15 cellular contexts compared by ENCODE assay signal in the genomic region with DNA sequence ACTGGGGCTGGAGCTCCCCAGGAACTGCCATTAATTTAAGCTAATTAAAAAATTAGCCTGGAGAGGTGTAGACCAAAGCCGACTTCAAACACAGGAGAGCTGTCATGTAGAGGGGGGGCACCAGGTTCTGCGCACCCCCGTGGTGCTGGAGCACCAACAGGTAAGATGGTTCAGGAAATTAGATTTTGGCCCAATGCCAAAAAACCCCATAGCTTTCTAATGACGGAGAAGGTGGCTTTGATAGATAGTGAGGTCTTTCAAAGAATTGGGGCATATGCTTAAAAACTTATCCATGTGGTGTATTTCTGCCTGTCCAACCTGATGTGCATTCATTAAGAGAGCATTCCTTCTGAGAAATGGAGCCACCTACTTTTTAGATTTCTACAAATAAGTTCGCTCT.
"Had no signal": no experiment of that assay in that cellular context is flagged by ENCODE, and none has a peak within 500 bp of the region (broad histone marks: within the 10 kb centered on the region; RNA-seq: fewer than 3 reads in every experiment).

No MANE protein-coding gene starts in this region.

- H3K27ac ChIP-seq: esophagus squamous epithelium, spleen, transverse colon, VCaP had no signal

- H3K4me1 Mint-ChIP-seq: activated CD4-positive, alpha-beta T cell treated with anti-CD3 and anti-CD28 coated beads for 36 hours; naive thymus-derived CD8-positive, alpha-beta T cell; stimulated activated memory B cell treated with anti-CD40 and anti-IgM and Interleukin-4, amounts not matched to agents 10 μg/mL and 1 μg/mL and 100 μg/mL, for 72 hours had no signal

- H3K4me3 Mint-ChIP-seq: activated CD4-positive, alpha-beta T cell treated with anti-CD3 and anti-CD28 coated beads for 36 hours; activated CD8-positive, alpha-beta T cell treated with anti-CD3 and anti-CD28 coated beads, Interleukin-2, amount 10 ng/mL, durations not matched to agents 7 days and 5 days; activated naive CD4-positive, alpha-beta T cell treated with anti-CD3 and anti-CD28 coated beads for 36 hours; activated T-helper 1 cell treated with anti-CD3 and anti-CD28 coated beads, Interleukin-12 subunit alpha, Interleukin-12 subunit beta, Interleukin-2, Interleukin-4 antibody, amounts not matched to agents 30 ng/mL and 10 ng/mL and 1 ng/mL, durations not matched to agents 14 hours and 24 hours and 36 hours; naive thymus-derived CD8-positive, alpha-beta T cell; stimulated activated memory B cell treated with anti-CD40 and anti-IgM and Interleukin-4, amounts not matched to agents 10 μg/mL and 1 μg/mL and 100 μg/mL, for 72 hours had no signal

- H3K4me3 ChIP-seq: esophagus squamous epithelium, mucosa of descending colon, spleen, transverse colon had no signal

- H3K27me3 ChIP-seq: transverse colon had no signal

- H3K4me1 ChIP-seq: esophagus squamous epithelium, spleen, transverse colon had no signal

- H3K36me3 ChIP-seq: esophagus squamous epithelium, spleen, transverse colon had no signal

- H3K9me3 Mint-ChIP-seq: activated naive CD4-positive, alpha-beta T cell treated with anti-CD3 and anti-CD28 coated beads for 36 hours; activated T-helper 1 cell treated with anti-CD3 and anti-CD28 coated beads, Interleukin-12 subunit alpha, Interleukin-12 subunit beta, Interleukin-2, Interleukin-4 antibody, amounts not matched to agents 30 ng/mL and 10 ng/mL and 1 ng/mL, durations not matched to agents 14 hours and 24 hours and 36 hours; stimulated activated memory B cell treated with anti-CD40 and anti-IgM and Interleukin-4, amounts not matched to agents 10 μg/mL and 1 μg/mL and 100 μg/mL, for 72 hours had no signal

- H3K27ac Mint-ChIP-seq: activated CD4-positive, alpha-beta T cell treated with anti-CD3 and anti-CD28 coated beads for 36 hours; activated CD8-positive, alpha-beta T cell treated with anti-CD3 and anti-CD28 coated beads, Interleukin-2, amount 10 ng/mL, durations not matched to agents 7 days and 5 days; activated naive CD4-positive, alpha-beta T cell treated with anti-CD3 and anti-CD28 coated beads for 36 hours; activated T-helper 1 cell treated with anti-CD3 and anti-CD28 coated beads, Interleukin-12 subunit alpha, Interleukin-12 subunit beta, Interleukin-2, Interleukin-4 antibody, amounts not matched to agents 30 ng/mL and 10 ng/mL and 1 ng/mL, durations not matched to agents 14 hours and 24 hours and 36 hours; naive thymus-derived CD8-positive, alpha-beta T cell; stimulated activated memory B cell treated with anti-CD40 and anti-IgM and Interleukin-4, amounts not matched to agents 10 μg/mL and 1 μg/mL and 100 μg/mL, for 72 hours had no signal

- ATAC-seq: activated CD4-positive, alpha-beta T cell treated with anti-CD3 and anti-CD28 coated beads for 36 hours; activated CD8-positive, alpha-beta T cell treated with anti-CD3 and anti-CD28 coated beads, Interleukin-2, amount 10 ng/mL, durations not matched to agents 7 days and 5 days; mucosa of descending colon; naive thymus-derived CD8-positive, alpha-beta T cell; right cardiac atrium; stimulated activated memory B cell treated with anti-CD40 and anti-IgM and Interleukin-4, amounts not matched to agents 10 μg/mL and 1 μg/mL and 100 μg/mL, for 72 hours had no signal

- H3K9me3 ChIP-seq: esophagus squamous epithelium, mucosa of descending colon, spleen, transverse colon had no signal

- DNase-seq: activated CD4-positive, alpha-beta T cell treated with anti-CD3 and anti-CD28 coated beads for 36 hours; activated CD8-positive, alpha-beta T cell treated with anti-CD3 and anti-CD28 coated beads, Interleukin-2, amount 10 ng/mL, durations not matched to agents 7 days and 5 days; activated naive CD4-positive, alpha-beta T cell treated with anti-CD3 and anti-CD28 coated beads for 36 hours; esophagus squamous epithelium; foreskin fibroblast; glutamatergic neuron; mucosa of descending colon; naive thymus-derived CD8-positive, alpha-beta T cell; right cardiac atrium; spleen; stimulated activated CD4-positive, alpha-beta T cell treated with anti-CD3 and anti-CD28 coated beads, Interleukin-1b, Interleukin-23, amount 100 ng/mL, for 48 hours; transverse colon had no signal

- H3K36me3 Mint-ChIP-seq: stimulated activated memory B cell treated with anti-CD40 and anti-IgM and Interleukin-4, amounts not matched to agents 10 μg/mL and 1 μg/mL and 100 μg/mL, for 72 hours had no signal
